In genomic region chr11:118635237-118635591, GRCh38 we compare ENCODE assay signal across 11 cellular contexts. TPM values are rescaled to one million over a fixed set of nuclear protein-coding genes. Genes with fewer than 3 reads are reported as not detected.
A peak's percentile ranks its signal among the peaks of the same experiment; 100 is the strongest.
DNase-seq lines count a peak whose midpoint lies in the region; ATAC-seq and TF ChIP-seq lines count a peak whose summit lies in the region.
"Had no signal": no experiment of that assay in that cellular context is flagged by ENCODE, and none has a peak within 500 bp of the region (broad histone marks: within the 10 kb centered on the region; RNA-seq: fewer than 3 reads in every experiment).

No MANE protein-coding gene starts in this region.

- H3K4me3 Mint-ChIP-seq in activated T-cell treated with anti-CD3 and anti-CD28 coated beads, Interleukin-2, amount 50 U/mL, for 4 hours = no peak overlapping the region
- H3K4me3 Mint-ChIP-seq: natural killer cell treated with Interleukin-12 subunit alpha and Interleukin-12 subunit beta and Interleukin-15 and Interleukin-18, amount 100 ng/mL, for 72 hours had no signal

- H3K27ac ChIP-seq in HUES48 (ENCODE audit: low read depth, low read length) (peak overlapping the region; percentile 89), caudate nucleus (ENCODE audit: low read depth, low read length) (peak overlapping the region; percentile 92), left lung (peak overlapping the region; percentile 0 to 56), substantia nigra (ENCODE audit: low read depth, low read length, poor library complexity, severe bottlenecking) (peak overlapping the region; percentile 77)
- H3K27ac ChIP-seq: epithelial cell of prostate had no signal

- H3K4me1 ChIP-seq in HUES48 (ENCODE audit: control insufficient read depth, insufficient read depth, low read length) (peaks cover 31% of the 10 kb centered on the region), left lung (peaks cover 22 to 24% of the 10 kb centered on the region in 2 donors)

- peaks cover 65% of the 10 kb centered on the region for H3K36me3 ChIP-seq in HUES48 (ENCODE audit: control insufficient read depth, insufficient read depth, low read length)
- H3K36me3 ChIP-seq in left lung = peaks cover 0 to 61% of the 10 kb centered on the region in 2 donors

- no peaks in the 10 kb centered on the region for H3K27me3 Mint-ChIP-seq in activated T-cell treated with anti-CD3 and anti-CD28 coated beads, Interleukin-2, amount 50 U/mL, for 4 hours (ENCODE audit: low read depth)

- H3K4me3 ChIP-seq in HUES48 (ENCODE audit: low read depth, low read length) (peak overlapping the region; percentile 65), left lung (no peak overlapping the region)

- DNase-seq in caudate nucleus (lab: John Stamatoyannopoulos, UW) (peak in 21 of 61 donors; percentile 11 to 57 (median 42)), left lung (peak in 1 of 2 donors; percentile 64), substantia nigra (lab: John Stamatoyannopoulos, UW) (peak in 18 of 49 donors; percentile 26 to 68 (median 50)), islet precursor cell (no peak), DMS153 treated with DMSO at 0.1 percent for 48 hours (lab: John Stamatoyannopoulos, UW; ENCODE audit: unreplicated experiment) (no peak)
- no peak for DNase-seq in activated T-cell treated with anti-CD3 and anti-CD28 coated beads, Interleukin-2, amount 50 U/mL, for 4 hours
- DNase-seq: NCI-H1694 had no signal

- H3K9ac ChIP-seq in HUES48 (ENCODE audit: low read depth, low read length) = peak overlapping the region; percentile 84

- intact Hi-C loops in left lung (cut with DNase I) = no loop called here

- no peaks in the 10 kb centered on the region for H3K9me3 ChIP-seq in HUES48 (ENCODE audit: control insufficient read depth, insufficient read depth, low read length)
- H3K9me3 ChIP-seq in left lung = no peaks in the 10 kb centered on the region

- TF ChIP-seq CTCF in left lung (IDR thresholded peaks at IDR 0.05) = no peak

- peak; percentile 53 for ATAC-seq in left lung
- no peak for ATAC-seq in activated T-cell treated with anti-CD3 and anti-CD28 coated beads, Interleukin-2, amount 50 U/mL, for 4 hours
- ATAC-seq in GM19395 (IDR thresholded peaks at IDR 0.05; ENCODE audit: unreplicated experiment) = no peak
- ATAC-seq: natural killer cell treated with Interleukin-12 subunit alpha and Interleukin-12 subunit beta and Interleukin-15 and Interleukin-18, amount 100 ng/mL, for 72 hours had no signal

- no peaks in the 10 kb centered on the region for H3K9me3 Mint-ChIP-seq in activated T-cell treated with anti-CD3 and anti-CD28 coated beads, Interleukin-2, amount 50 U/mL, for 4 hours
- H3K9me3 Mint-ChIP-seq: natural killer cell treated with Interleukin-12 subunit alpha and Interleukin-12 subunit beta and Interleukin-15 and Interleukin-18, amount 100 ng/mL, for 72 hours had no signal

- H3K36me3 Mint-ChIP-seq in activated T-cell treated with anti-CD3 and anti-CD28 coated beads, Interleukin-2, amount 50 U/mL, for 4 hours (ENCODE audit: insufficient read depth) = no peaks in the 10 kb centered on the region
- H3K36me3 Mint-ChIP-seq: natural killer cell treated with Interleukin-12 subunit alpha and Interleukin-12 subunit beta and Interleukin-15 and Interleukin-18, amount 100 ng/mL, for 72 hours had no signal

- H3K27me3 ChIP-seq in HUES48 (ENCODE audit: control insufficient read depth, insufficient read depth, low read length) = no peaks in the 10 kb centered on the region
- no peaks in the 10 kb centered on the region for H3K27me3 ChIP-seq in left lung

- peaks cover 1% of the 10 kb centered on the region for H3K4me1 Mint-ChIP-seq in activated T-cell treated with anti-CD3 and anti-CD28 coated beads, Interleukin-2, amount 50 U/mL, for 4 hours (ENCODE audit: low read depth)

RNA-seq across cellular contexts. Expression of gene PHLDB1, which starts 27.8 kb away (rescaled TPM):
- total RNA-seq in left lung = 100 to 1,000 TPM in 1 of 2 donors, 10 to 100 TPM in 1; 76.5 to 120 TPM
- total RNA-seq in activated T-cell treated with anti-CD3 and anti-CD28 coated beads, Interleukin-2, amount 50 U/mL, for 4 hours = 1 to 10 TPM in 2 of 3 donors, under 1 TPM in 1; 0.90 to 1.9 (median 1.3) TPM

RNA-seq across cellular contexts. Expression of gene TREH, which starts 44.2 kb away (rescaled TPM):
- total RNA-seq in left lung = not detected
- total RNA-seq in activated T-cell treated with anti-CD3 and anti-CD28 coated beads, Interleukin-2, amount 50 U/mL, for 4 hours = not detected
- total RNA-seq: natural killer cell treated with Interleukin-12 subunit alpha and Interleukin-12 subunit beta and Interleukin-15 and Interleukin-18, amount 100 ng/mL, for 72 hours had no signal

Comparison
In these comparisons a context has a peak if more than half of its experiments do, and no peak if none do; other contexts are left out.
1. H3K27ac ChIP-seq: peak in every context shown above with its lines; median percentile 92 in caudate nucleus; 89 in HUES48; 77 in substantia nigra; 28 in left lung.
2. RNA of gene PHLDB1, which starts 27.8 kb away (total RNA-seq): 76.5 to 120 TPM in left lung; 0.90 to 1.9 TPM in activated T-cell treated with anti-CD3 and anti-CD28 coated beads, Interleukin-2, amount 50 U/mL, for 4 hours; every median in the first group is over 10 times any median in the second.